8 cellular contexts compared by ENCODE assay signal in the genomic region with DNA sequence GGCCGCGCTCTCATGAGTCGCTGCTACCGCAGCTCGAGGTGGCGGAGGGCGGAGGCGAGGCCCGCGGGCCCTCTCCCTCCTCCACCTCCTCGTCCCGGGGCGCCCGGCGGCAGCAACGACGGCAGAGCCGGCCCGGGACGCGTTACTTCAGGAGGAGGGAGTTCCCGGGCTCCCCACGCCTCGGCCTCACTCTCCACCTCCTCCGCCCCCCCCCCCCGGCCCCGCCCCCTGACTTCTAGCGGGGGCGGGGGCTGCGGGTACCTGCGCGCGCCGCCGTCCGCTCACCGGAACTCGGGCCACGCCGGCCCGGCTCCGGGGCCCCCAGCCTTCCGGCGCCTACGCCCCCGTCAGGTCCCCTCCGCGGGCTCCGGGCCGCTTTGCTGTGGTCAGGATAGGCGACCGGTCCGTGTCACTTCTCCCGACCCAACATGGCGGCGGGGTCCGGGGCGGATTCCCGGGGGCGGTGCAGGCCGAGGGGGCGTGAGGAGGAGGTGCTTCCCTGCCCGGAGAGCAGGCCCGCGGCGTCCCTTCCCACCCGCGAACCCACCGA. TPM values are rescaled to one million over a fixed set of nuclear protein-coding genes. Genes with fewer than 3 reads are reported as not detected.
DNase-seq lines count a peak whose midpoint lies in the region; ATAC-seq and TF ChIP-seq lines count a peak whose summit lies in the region.

A gene (minus strand): TSS at position 120 of the 550 bp plus-strand sequence. CDS start 55,415 bp downstream, outside the sequence.

- ATAC-seq in GM21390 (IDR thresholded peaks at IDR 0.05; ENCODE audit: unreplicated experiment), result peak; percentile 44

- H3K4me1 ChIP-seq in HUES6 (ENCODE audit: control insufficient read depth, insufficient read depth, low read length) (peaks cover 21% of the 10 kb centered on the region), adipocyte (ENCODE audit: control insufficient read depth, insufficient read depth, low read length) (peaks cover 27% of the 10 kb centered on the region), prostate gland (replicated peaks) (no peaks in the 10 kb centered on the region)

- intact Hi-C loops in cardiac septum (cut with DNase I) (loop anchor here (5.0 kb wide), 1 partner anchor 70 kb away; no protein-coding TSS in a partner anchor), prostate gland (cut with DNase I) (no loop called here)

- H3K27me3 ChIP-seq in HUES6 (ENCODE audit: control insufficient read depth, insufficient read depth, low read length), result no peaks in the 10 kb centered on the region
- H3K27me3 ChIP-seq in adipocyte (replicated peaks; ENCODE audit: control insufficient read depth, insufficient read depth, low read length), result no peaks in the 10 kb centered on the region
- H3K27me3 ChIP-seq in prostate gland (replicated peaks; ENCODE audit: insufficient read depth), result no peaks in the 10 kb centered on the region

- no peak for TF ChIP-seq CTCF in prostate gland (IDR thresholded peaks at IDR 0.05)

- H3K9me3 ChIP-seq in HUES6 (ENCODE audit: control insufficient read depth, insufficient read depth, low read depth, low read length) (no peaks in the 10 kb centered on the region), adipocyte (ENCODE audit: control insufficient read depth, low read length) (no peaks in the 10 kb centered on the region), prostate gland (no peaks in the 10 kb centered on the region)

- H3K9ac ChIP-seq in HUES6 (ENCODE audit: low read length) (peak within 1 kb of the TSS; percentile 85), adipocyte (ENCODE audit: low read length) (peak within 1 kb of the TSS; percentile 91)

- DNase-seq in DMS53 (lab: John Stamatoyannopoulos, UW), result peak; percentile 97
- peak; percentile 80 for DNase-seq in SW480 (ENCODE audit: low spot score)
- peak; percentile 87 for DNase-seq in adipocyte (ENCODE audit: low read depth)
- DNase-seq in cardiac septum (ENCODE audit: low spot score), result peak; percentile 86
- DNase-seq in prostate gland (ENCODE audit: low spot score), result peak; percentile 81
- peak; percentile 81 for DNase-seq in ureter (ENCODE audit: low spot score)

- H3K27ac ChIP-seq in HUES6 (ENCODE audit: low read depth, low read length) (peak within 1 kb of the TSS; percentile 91), prostate gland (peak within 1 kb of the TSS; percentile 93 to 96)

- peak; percentile 75 for TF ChIP-seq POLR2A in prostate gland (IDR thresholded peaks at IDR 0.05)

- H3K4me3 ChIP-seq in HUES6 (ENCODE audit: low read depth, low read length) (peak within 1 kb of the TSS; percentile 98), adipocyte (ENCODE audit: low read length) (peak within 1 kb of the TSS; percentile 94), prostate gland (peak within 1 kb of the TSS; percentile 82 to 94)

- H3K36me3 ChIP-seq in HUES6 (ENCODE audit: control insufficient read depth, insufficient read depth, low read length) (no peaks in the 10 kb centered on the region), adipocyte (ENCODE audit: control insufficient read depth, insufficient read depth, low read length, severe bottlenecking) (no peaks in the 10 kb centered on the region), prostate gland (no peaks in the 10 kb centered on the region)

- 0% methylated on average over 30 of the region's 69 CpGs for WGBS in prostate gland

RNA-seq across cellular contexts. Expression of the gene that starts here (rescaled TPM):
- total RNA-seq in cardiac septum (26.2 TPM), prostate gland (100 to 1,000 TPM in 1 of 2 donors, 10 to 100 TPM in 1; 88.5 to 116 TPM), ureter (42.0 TPM)

Comparison
In these comparisons a context has a peak if more than half of its experiments do, and no peak if none do; other contexts are left out.
1. Peak in every context shown above with its lines: DNase-seq, ATAC-seq, H3K4me3 ChIP-seq and H3K27ac ChIP-seq.